Comparison of ENCODE assay signal across 15 cellular contexts in the genomic region with DNA sequence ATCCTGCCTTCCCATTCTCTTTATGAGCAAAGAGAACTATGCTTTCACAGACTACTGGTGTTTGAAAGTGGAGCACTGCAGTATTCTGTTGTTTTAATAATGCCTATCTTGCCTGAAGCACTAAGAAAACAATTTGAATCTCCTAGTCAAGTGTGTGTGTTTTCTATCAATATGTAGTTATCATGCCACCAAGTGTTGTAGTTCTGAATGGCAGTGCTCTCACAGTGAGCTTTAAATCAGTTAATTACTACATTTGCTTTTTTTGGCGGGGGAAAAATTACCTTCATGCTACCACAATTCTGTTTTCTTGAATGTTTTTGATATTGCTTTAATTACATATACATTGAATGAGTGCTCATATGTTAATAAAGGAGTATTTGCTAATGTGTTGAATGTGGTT.
DNase-seq lines count a peak whose midpoint lies in the region; TF ChIP-seq lines count a peak whose summit lies in the region.
"Had no signal": no experiment of that assay in that cellular context is flagged by ENCODE, and none has a peak within 500 bp of the region (broad histone marks: within the 10 kb centered on the region; RNA-seq: fewer than 3 reads in every experiment).

No MANE protein-coding gene starts in this region.

- no peaks in the 10 kb centered on the region for H3K79me2 ChIP-seq in mammary epithelial cell (ENCODE audit: insufficient read depth, low read length)

- TF ChIP-seq CTCF in MCF 10A (IDR thresholded peaks at IDR 0.05; ENCODE audit: unreplicated experiment) (peak; percentile 41), mammary epithelial cell (conservative IDR thresholded peaks at IDR 0.05 in 1 of 2, IDR thresholded peaks at IDR 0.05 in 1 of 2; ENCODE audit: extremely low read depth in 1 of 2, insufficient read depth in 1 of 2, low read depth in 1 of 2, low read length in 2 of 2) (peak in 1 of 2 donors; percentile 24), epithelial cell of proximal tubule (conservative IDR thresholded peaks at IDR 0.05; ENCODE audit: low read depth, low read length) (peak; percentile 19), thyroid gland (IDR thresholded peaks at IDR 0.05) (peak in 4 of 6 experiments; percentile 25 to 70 (median 52)), Calu3 (IDR thresholded peaks at IDR 0.05; ENCODE audit: unreplicated experiment) (no peak)

- dilution Hi-C loops in mammary epithelial cell (cut with HindIII; ENCODE audit: low sequenced_read_pairs) = no loop called here

- H3K4me3 ChIP-seq in mammary epithelial cell (replicated peaks in 1 of 3; ENCODE audit: insufficient read depth in 1 of 3, low read depth in 2 of 3, low read length in 3 of 3) (no peak overlapping the region), epithelial cell of proximal tubule (ENCODE audit: low read depth, low read length) (no peak overlapping the region), thyroid gland (replicated peaks in 1 of 3) (no peak overlapping the region)
- H3K4me3 ChIP-seq in effector memory CD4-positive, alpha-beta T cell (ENCODE audit: insufficient read depth, low read depth, low read length, poor library complexity, severe bottlenecking) = no peak overlapping the region
- H3K4me3 ChIP-seq: HAP-1 had no signal

- no TSS peak for BruUV-seq in MCF 10A (replicated peaks; lab: Mats Ljungman, UMichigan)
- BruUV-seq in mammary epithelial cell (replicated peaks; lab: Mats Ljungman, UMichigan) = no TSS peak
- no TSS peak for BruUV-seq in Calu3 (replicated peaks; lab: Mats Ljungman, UMichigan)

- DNase-seq in MCF 10A (ENCODE audit: unreplicated experiment) (peak; percentile 11), mammary epithelial cell (no peak), NOMO-1 treated with DMSO at 0.1 percent for 48 hours (lab: John Stamatoyannopoulos, UW; ENCODE audit: unreplicated experiment) (peak; percentile 39), epithelial cell of proximal tubule (ENCODE audit: low read depth) (no peak), thyroid gland (no peak), Calu3 (no peak), G401 (ENCODE audit: low spot score) (no peak)
- no peak for DNase-seq in effector memory CD4-positive, alpha-beta T cell
- DNase-seq: brain microvascular endothelial cell; effector CD4-positive, alpha-beta T cell; KBM-7; NCI-H187 treated with DMSO at 0.1 percent for 48 hours; posterior cingulate gyrus; substantia nigra had no signal

- no peak overlapping the region for H3K4me3 Mint-ChIP-seq in MCF 10A (ENCODE audit: unreplicated experiment)
- H3K4me3 Mint-ChIP-seq in Calu3 (ENCODE audit: low read depth, unreplicated experiment) = no peak overlapping the region

- no peaks in the 10 kb centered on the region for H3K4me1 ChIP-seq in mammary epithelial cell (ENCODE audit: insufficient read depth, low read length)
- no peaks in the 10 kb centered on the region for H3K4me1 ChIP-seq in thyroid gland
- H3K4me1 ChIP-seq in effector memory CD4-positive, alpha-beta T cell (ENCODE audit: control insufficient read depth, insufficient read depth, low read length, poor library complexity, severe bottlenecking) = no peaks in the 10 kb centered on the region

- 0% methylated on average over 1 of the region's 1 CpG for WGBS in mammary epithelial cell (ENCODE audit: low coverage, missing lambda C conversion rate)
- 0% methylated on average over 1 of the region's 1 CpG for WGBS in thyroid gland, 2 donors

- H2AFZ ChIP-seq in mammary epithelial cell (ENCODE audit: low read depth, low read length) = no peak overlapping the region

- intact Hi-C loops in MCF 10A (cut with micrococcal nuclease) (loop anchor here (1.0 kb wide), 1 partner anchor 841 kb away; no protein-coding TSS in a partner anchor), mammary epithelial cell (cut with micrococcal nuclease) (loop anchor here (2.0 kb wide), 1 partner anchor 841 kb away; no protein-coding TSS in a partner anchor), thyroid gland (cut with DNase I) (no loop called here), Calu3 (cut with micrococcal nuclease; ENCODE audit: unreplicated experiment) (loop anchor here (2.0 kb wide), 1 partner anchor 841 kb away; no protein-coding TSS in a partner anchor)

- peaks cover 2% of the 10 kb centered on the region for H4K20me1 ChIP-seq in mammary epithelial cell (ENCODE audit: insufficient read depth, low read length)

- no peak overlapping the region for H3K9ac ChIP-seq in mammary epithelial cell (ENCODE audit: insufficient read depth, low read length)

- no peaks in the 10 kb centered on the region for H3K9me3 Mint-ChIP-seq in MCF 10A (ENCODE audit: unreplicated experiment)
- H3K9me3 Mint-ChIP-seq in Calu3 (ENCODE audit: low read depth, unreplicated experiment) = peaks cover 2% of the 10 kb centered on the region

- H3K4me1 Mint-ChIP-seq in MCF 10A (ENCODE audit: insufficient read depth, unreplicated experiment) = no peaks in the 10 kb centered on the region
- H3K4me1 Mint-ChIP-seq in Calu3 (ENCODE audit: low read depth, unreplicated experiment) = no peaks in the 10 kb centered on the region

- H3K27ac Mint-ChIP-seq in MCF 10A (ENCODE audit: low read depth, unreplicated experiment) (no peak overlapping the region), Calu3 (ENCODE audit: unreplicated experiment) (no peak overlapping the region)

- H3K36me3 Mint-ChIP-seq in MCF 10A (ENCODE audit: insufficient read depth, unreplicated experiment) = no peaks in the 10 kb centered on the region
- no peaks in the 10 kb centered on the region for H3K36me3 Mint-ChIP-seq in Calu3 (ENCODE audit: insufficient read depth, unreplicated experiment)

- no peaks in the 10 kb centered on the region for H3K9me3 ChIP-seq in mammary epithelial cell (replicated peaks; ENCODE audit: insufficient read depth, low read length)
- H3K9me3 ChIP-seq in thyroid gland = no peaks in the 10 kb centered on the region
- no peaks in the 10 kb centered on the region for H3K9me3 ChIP-seq in effector memory CD4-positive, alpha-beta T cell (ENCODE audit: control insufficient read depth, low read length)
- H3K9me3 ChIP-seq: HAP-1 had no signal

- H3K36me3 ChIP-seq in mammary epithelial cell (ENCODE audit: insufficient read depth, low read length) (no peaks in the 10 kb centered on the region), thyroid gland (no peaks in the 10 kb centered on the region)
- H3K36me3 ChIP-seq in effector memory CD4-positive, alpha-beta T cell (ENCODE audit: control insufficient read depth, insufficient read depth, low read length) = no peaks in the 10 kb centered on the region
- H3K36me3 ChIP-seq: brain microvascular endothelial cell, HAP-1 had no signal

- CTCF ChIA-PET in MCF 10A (lab: Yijun Ruan, JAX) = interaction anchor here (1.2 to 5.6 kb wide), 3 partner anchors 215 to 1497 kb away, joined by 4 to 61 read pairs (median 4); no protein-coding TSS in a partner anchor
- CTCF ChIA-PET in mammary epithelial cell (lab: Charles Lee; ENCODE audit: low non-redundant PET) = interaction anchor here (1.0 kb wide), 1 partner anchor 841 kb away, joined by 3 read pairs; no protein-coding TSS in a partner anchor
- CTCF ChIA-PET in Calu3 (lab: Charles Lee) = interaction anchor here (2.0 kb wide), 1 partner anchor 841 kb away, joined by 17 read pairs; no protein-coding TSS in a partner anchor

- in situ Hi-C loops in mammary epithelial cell (cut with MboI; ENCODE audit: low sequenced_read_pairs in 2 of 2) (loop anchor here in 1 of 2 donors (25.0 kb wide), 1 partner anchor 838 kb away; no protein-coding TSS in a partner anchor), G401 (cut with HindIII; ENCODE audit: low sequenced_read_pairs) (no loop called here)

- H3K4me2 ChIP-seq in mammary epithelial cell (ENCODE audit: insufficient read depth, low read depth, low read length) = no peak overlapping the region

- H3K27me3 ChIP-seq in mammary epithelial cell (ENCODE audit: insufficient read depth, low read length) (no peaks in the 10 kb centered on the region), thyroid gland (no peaks in the 10 kb centered on the region)
- no peaks in the 10 kb centered on the region for H3K27me3 ChIP-seq in effector memory CD4-positive, alpha-beta T cell (replicated peaks; ENCODE audit: control insufficient read depth, insufficient read depth, low read length, poor library complexity, severe bottlenecking)
- H3K27me3 ChIP-seq: brain microvascular endothelial cell had no signal

- no peak for TF ChIP-seq POLR2A in thyroid gland (IDR thresholded peaks at IDR 0.05)

- POLR2A ChIA-PET in MCF 10A (lab: Yijun Ruan, JAX) = interaction anchor here (1.4 kb wide), 1 partner anchor 214 kb away, joined by 3 read pairs; no protein-coding TSS in a partner anchor

- H3K27me3 Mint-ChIP-seq in MCF 10A (ENCODE audit: insufficient read depth, unreplicated experiment) (peaks cover 11% of the 10 kb centered on the region), Calu3 (ENCODE audit: unreplicated experiment) (no peaks in the 10 kb centered on the region)

- H3K27ac ChIP-seq in mammary epithelial cell (ENCODE audit: insufficient read depth, low read depth, low read length) = no peak overlapping the region
- H3K27ac ChIP-seq in thyroid gland = no peak overlapping the region
- no peak overlapping the region for H3K27ac ChIP-seq in effector memory CD4-positive, alpha-beta T cell (ENCODE audit: insufficient read depth, low read length, poor library complexity, severe bottlenecking)
- H3K27ac ChIP-seq: brain microvascular endothelial cell had no signal

Comparison
In these comparisons a context has a peak if more than half of its experiments do, and no peak if none do; other contexts are left out.
1. DNase-seq: peak in MCF 10A (single experiment) and NOMO-1 treated with DMSO at 0.1 percent for 48 hours (single experiment); none in mammary epithelial cell (single experiment), epithelial cell of proximal tubule (single experiment), thyroid gland (0 of 2), Calu3 (single experiment), effector memory CD4-positive, alpha-beta T cell (0 of 3) and G401 (single experiment).